ENCODE assay signal across 23 cellular contexts in genomic region chr6:166822609-166823008, GRCh38.
"Had no signal": no experiment of that assay in that cellular context is flagged by ENCODE, and none has a peak within 500 bp of the region (broad histone marks: within the 10 kb centered on the region; RNA-seq: fewer than 3 reads in every experiment).

No MANE protein-coding gene starts in this region.

- DNase-seq: dermis blood vessel endothelial cell; dorsolateral prefrontal cortex; effector CD4-positive, alpha-beta T cell; effector memory CD4-positive, alpha-beta T cell; foreskin keratinocyte; heart left ventricle; hypothalamus; left cardiac atrium; left lung; left ventricle myocardium superior; lower lobe of right lung; mesenchymal stem cell; mucosa of descending colon; naive B cell had no signal

- H3K79me2 ChIP-seq: hepatocyte had no signal

- H3K4me2 ChIP-seq: hepatocyte had no signal

- H3K4me3 ChIP-seq: coronary artery, dorsolateral prefrontal cortex, esophagus muscularis mucosa, gastroesophageal sphincter, heart left ventricle, hepatocyte, left lung, lower lobe of right lung, mucosa of descending colon had no signal

- FAIRE-seq: colon, endothelial cell of umbilical vein, frontal cortex, islet of Langerhans, keratinocyte had no signal

- H3K4me1 ChIP-seq: foreskin keratinocyte, left lung, lower lobe of right lung had no signal

- H3K9me3 ChIP-seq: esophagus muscularis mucosa, gastroesophageal sphincter, heart left ventricle, left lung, lower lobe of right lung, mucosa of descending colon had no signal

- H3K36me3 ChIP-seq: esophagus muscularis mucosa, gastroesophageal sphincter, heart left ventricle, left lung, lower lobe of right lung had no signal

- ATAC-seq: foreskin keratinocyte, gastroesophageal sphincter, heart left ventricle, left cardiac atrium, left lung, left ventricle myocardium superior, lower lobe of right lung, mucosa of descending colon had no signal

- H2AFZ ChIP-seq: hepatocyte had no signal

- H3K27ac ChIP-seq: coronary artery, dorsolateral prefrontal cortex, esophagus muscularis mucosa, foreskin keratinocyte, gastroesophageal sphincter, heart left ventricle, hepatocyte, left lung, lower lobe of right lung had no signal

- H3K27me3 ChIP-seq: dorsolateral prefrontal cortex, esophagus muscularis mucosa, foreskin keratinocyte, gastroesophageal sphincter, hepatocyte, left lung had no signal
